ENCODE assay signal across 8 cellular contexts in the genomic region with DNA sequence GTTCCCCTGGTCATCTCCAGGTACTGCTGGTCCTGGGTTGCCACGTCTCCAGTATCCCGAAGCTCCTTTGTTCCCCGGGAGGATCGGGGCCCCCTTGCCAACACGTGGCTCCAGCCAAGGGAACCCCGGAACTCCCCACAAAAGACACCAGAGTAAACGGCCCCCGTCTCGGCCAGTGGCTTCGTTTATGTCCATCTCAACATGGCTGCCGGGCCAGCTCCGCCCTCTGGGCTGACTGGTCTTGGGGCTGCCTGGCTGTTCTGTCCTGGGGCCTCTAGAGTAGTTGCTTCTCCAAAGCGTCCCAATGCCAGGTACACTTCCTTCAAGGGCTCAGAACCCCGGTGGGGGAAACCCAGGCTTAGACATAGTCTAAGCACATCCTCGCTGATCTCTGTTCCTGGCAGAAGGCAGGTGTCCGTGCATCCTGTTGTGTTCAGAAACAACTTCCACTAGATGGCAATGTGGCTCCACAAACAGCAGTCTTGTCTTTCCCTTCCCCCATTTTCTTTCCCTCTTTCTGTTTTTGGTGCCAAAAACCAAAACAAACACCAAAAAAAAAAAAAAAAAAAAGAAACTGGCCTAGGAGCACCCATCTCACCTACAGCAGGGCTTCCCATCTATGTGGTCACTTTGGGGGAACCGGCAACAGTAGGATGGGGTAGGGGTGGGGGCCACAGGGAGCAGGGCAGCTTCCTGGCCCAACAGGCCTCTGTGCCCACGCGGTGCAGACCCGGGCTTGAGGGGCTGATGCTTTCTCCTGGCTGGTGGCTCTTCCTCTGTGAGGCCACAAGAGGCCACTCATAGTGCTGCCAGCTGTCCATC. TPM values are rescaled to one million over a fixed set of nuclear protein-coding genes. Genes with fewer than 3 reads are reported as not detected.
A peak's percentile ranks its signal among the peaks of the same experiment; 100 is the strongest.
DNase-seq lines count a peak whose midpoint lies in the region; ATAC-seq and TF ChIP-seq lines count a peak whose summit lies in the region.

No MANE protein-coding gene starts in this region.

- no peaks in the 10 kb centered on the region for H3K9me3 Mint-ChIP-seq in activated naive CD8-positive, alpha-beta T cell treated with anti-CD3 and anti-CD28 coated beads, Interleukin-2, amount 50 U/mL, for 24 hours

- H3K36me3 ChIP-seq in OCI-LY7 (ENCODE audit: insufficient read depth, low read length) (no peaks in the 10 kb centered on the region; the same call in 1 of the 2 replicates), right atrium auricular region (no peaks in the 10 kb centered on the region), skeletal muscle satellite cell (ENCODE audit: insufficient read depth, low read length) (no peaks in the 10 kb centered on the region)

- CTCF ChIA-PET in OCI-LY7 (lab: Charles Lee; ENCODE audit: unreplicated experiment), result no interaction called here

- no TSS peak for BruUV-seq in OCI-LY7 (replicated peaks; lab: Mats Ljungman, UMichigan)

- H3K27me3 Mint-ChIP-seq in activated naive CD8-positive, alpha-beta T cell treated with anti-CD3 and anti-CD28 coated beads, Interleukin-2, amount 50 U/mL, for 24 hours, result no peaks in the 10 kb centered on the region

- H3K9me3 ChIP-seq in OCI-LY7 (ENCODE audit: low read length), result no peaks in the 10 kb centered on the region
- no peaks in the 10 kb centered on the region for H3K9me3 ChIP-seq in right atrium auricular region
- H3K9me3 ChIP-seq in skeletal muscle satellite cell (replicated peaks; ENCODE audit: low read length), result no peaks in the 10 kb centered on the region

- H3K79me2 ChIP-seq in OCI-LY7 (ENCODE audit: insufficient read depth, low read depth, low read length), result no peaks in the 10 kb centered on the region; the same call in 1 of the 2 replicates

- H3K27ac ChIP-seq in OCI-LY7 (ENCODE audit: low read depth, low read length, poor library complexity, severe bottlenecking), result peak overlapping the region; percentile 69
- peak overlapping the region; percentile 64 to 69 for H3K27ac ChIP-seq in right atrium auricular region

- no peaks in the 10 kb centered on the region for H3K27me3 ChIP-seq in right atrium auricular region
- H3K27me3 ChIP-seq in skeletal muscle satellite cell (ENCODE audit: control insufficient read depth, insufficient read depth, low read length), result no peaks in the 10 kb centered on the region

- ATAC-seq in HG02588 (IDR thresholded peaks at IDR 0.05; ENCODE audit: unreplicated experiment), result peak; percentile 61
- peak; percentile 47 for ATAC-seq in activated naive CD8-positive, alpha-beta T cell treated with anti-CD3 and anti-CD28 coated beads, Interleukin-2, amount 50 U/mL, for 24 hours

- H3K27ac Mint-ChIP-seq in activated naive CD8-positive, alpha-beta T cell treated with anti-CD3 and anti-CD28 coated beads, Interleukin-2, amount 50 U/mL, for 24 hours, result peak overlapping the region; percentile 96

- TF ChIP-seq CTCF in GM12873 (IDR thresholded peaks at IDR 0.05; ENCODE audit: insufficient read depth, low read depth, low read length, missing control alignments) (peak; percentile 71), OCI-LY7 (conservative IDR thresholded peaks at IDR 0.05; ENCODE audit: low read length) (peak; percentile 68), right atrium auricular region (IDR thresholded peaks at IDR 0.05) (peak; percentile 63 to 67)

- H3K4me3 Mint-ChIP-seq in activated naive CD8-positive, alpha-beta T cell treated with anti-CD3 and anti-CD28 coated beads, Interleukin-2, amount 50 U/mL, for 24 hours, result peak overlapping the region; percentile 69

- POLR2A ChIA-PET in OCI-LY7 (lab: Charles Lee), result interaction anchor here (0.5 kb wide), 1 partner anchor 1096 kb away, joined by 3 read pairs; no protein-coding TSS in a partner anchor

- H3K4me1 Mint-ChIP-seq in activated naive CD8-positive, alpha-beta T cell treated with anti-CD3 and anti-CD28 coated beads, Interleukin-2, amount 50 U/mL, for 24 hours, result peaks cover 54% of the 10 kb centered on the region

- intact Hi-C loops in OCI-LY7 (cut with micrococcal nuclease; ENCODE audit: unreplicated experiment), result no loop called here

- H3K4me3 ChIP-seq in OCI-LY7 (ENCODE audit: low read depth, low read length, poor library complexity, severe bottlenecking) (peak overlapping the region; percentile 42), right atrium auricular region (peak overlapping the region; percentile 42 to 49), skeletal muscle satellite cell (ENCODE audit: low read length) (peak overlapping the region; percentile 67)

- no peak overlapping the region for H2AFZ ChIP-seq in OCI-LY7 (ENCODE audit: low read length)

- H3K9ac ChIP-seq in skeletal muscle satellite cell (ENCODE audit: low read depth, low read length), result peak overlapping the region; percentile 64

- peaks cover 12% of the 10 kb centered on the region for H3K36me3 Mint-ChIP-seq in activated naive CD8-positive, alpha-beta T cell treated with anti-CD3 and anti-CD28 coated beads, Interleukin-2, amount 50 U/mL, for 24 hours (ENCODE audit: low read depth)

- DNase-seq in OCI-LY7 (ENCODE audit: low spot score) (peak; percentile 84), right atrium auricular region (ENCODE audit: low spot score) (peak; percentile 79), NCI-H1092 (lab: John Stamatoyannopoulos, UW) (no peak), NCI-H446 (lab: John Stamatoyannopoulos, UW) (no peak)
- DNase-seq in activated naive CD8-positive, alpha-beta T cell treated with anti-CD3 and anti-CD28 coated beads, Interleukin-2, amount 50 U/mL, for 24 hours, result peak; percentile 50

- H3K4me2 ChIP-seq in OCI-LY7 (ENCODE audit: low read length), result peak overlapping the region; percentile 60
- H3K4me2 ChIP-seq in skeletal muscle satellite cell (ENCODE audit: low read length), result peak overlapping the region; percentile 75

- H3K4me1 ChIP-seq in OCI-LY7 (ENCODE audit: insufficient read depth, low read length, poor library complexity, severe bottlenecking) (peaks cover 45% of the 10 kb centered on the region), right atrium auricular region (peaks cover 0 to 28% of the 10 kb centered on the region in 2 donors), skeletal muscle satellite cell (ENCODE audit: control insufficient read depth, insufficient read depth, low read length) (peaks cover 25% of the 10 kb centered on the region)

- H4K20me1 ChIP-seq in OCI-LY7 (ENCODE audit: insufficient read depth, low read length), result no peaks in the 10 kb centered on the region

- no peaks in the 10 kb centered on the region for H3K9me2 ChIP-seq in OCI-LY7 (ENCODE audit: insufficient read depth, low read length)

RNA-seq across cellular contexts. Expression of a gene that starts 35.3 kb away (rescaled TPM):
- 5.4 and 6.3 TPM in 2 replicates for total RNA-seq in OCI-LY7 (2014; rRNA removed; shearing (Covaris generic))
- 32.9 and 38.7 TPM in 2 replicates for total RNA-seq in OCI-LY7 (2022)
- 10 to 100 TPM in 1 of 2 donors, 1 to 10 TPM in 1; 7.8 to 15.8 TPM for total RNA-seq in right atrium auricular region
- 10.1 and 12.2 TPM in 2 replicates for total RNA-seq in skeletal muscle satellite cell (2012; rRNA removed)

Comparison
In these comparisons a context has a peak if more than half of its experiments do, and no peak if none do; other contexts are left out.
1. DNase-seq: peak in OCI-LY7 (single experiment), activated naive CD8-positive, alpha-beta T cell treated with anti-CD3 and anti-CD28 coated beads, Interleukin-2, amount 50 U/mL, for 24 hours (single experiment) and right atrium auricular region (single experiment); none in NCI-H1092 (single experiment) and NCI-H446 (0 of 2).
2. Peak in every context shown above with its lines, with median percentiles within 50 percentile points of each other: CTCF ChIP-seq and H3K4me3 ChIP-seq.